ENCODE assay signal across 9 cellular contexts in genomic region chr17:59435238-59435637, GRCh38.
DNase-seq lines count a peak whose midpoint lies in the region; ATAC-seq and TF ChIP-seq lines count a peak whose summit lies in the region.
"Had no signal": no experiment of that assay in that cellular context is flagged by ENCODE, and none has a peak within 500 bp of the region (broad histone marks: within the 10 kb centered on the region; RNA-seq: fewer than 3 reads in every experiment).

No MANE protein-coding gene starts in this region.

- no peak for TF ChIP-seq POLR2A in GM18505 (IDR thresholded peaks at IDR 0.05; ENCODE audit: borderline replicate concordance, extremely low read depth, insufficient read depth, insufficient read length)

- ATAC-seq in left lobe of liver (peak; percentile 45), GM18505 (IDR thresholded peaks at IDR 0.05; ENCODE audit: unreplicated experiment) (no peak), HG02610 (IDR thresholded peaks at IDR 0.05; ENCODE audit: unreplicated experiment) (no peak)

- H3K4me3 ChIP-seq in AG10803 (ENCODE audit: low read length) (no peak overlapping the region), astrocyte of the cerebellum (ENCODE audit: low read depth, low read length) (no peak overlapping the region)
- H3K4me3 ChIP-seq: esophagus muscularis mucosa had no signal

- DNase-seq in AG10803 (ENCODE audit: low read depth) (peak; percentile 68), LHCN-M2 (ENCODE audit: low read depth) (peak; percentile 77), astrocyte of the cerebellum (ENCODE audit: low read depth) (peak; percentile 33), left lobe of liver (ENCODE audit: low spot score) (no peak), SKM-1 (lab: John Stamatoyannopoulos, UW; ENCODE audit: unreplicated experiment) (no peak)
- no peak for DNase-seq in activated CD8-positive, alpha-beta memory T cell treated with anti-CD3 and anti-CD28 coated beads for 24 hours

- TF ChIP-seq CTCF in AG10803 (conservative IDR thresholded peaks at IDR 0.05; ENCODE audit: low read length), result no peak
- TF ChIP-seq CTCF in astrocyte of the cerebellum (IDR thresholded peaks at IDR 0.05; ENCODE audit: low read depth, low read length, missing control alignments), result no peak

- in situ Hi-C loops in astrocyte of the cerebellum (cut with HindIII; ENCODE audit: low sequenced_read_pairs), result loop anchor here (10.0 kb wide), 1 partner anchor 60 kb away; no protein-coding TSS in a partner anchor

Comparison
In these comparisons a context has a peak if more than half of its experiments do, and no peak if none do; other contexts are left out.
1. DNase-seq: peak in AG10803 (single experiment), LHCN-M2 (single experiment) and astrocyte of the cerebellum (single experiment); none in left lobe of liver (single experiment), SKM-1 (single experiment) and activated CD8-positive, alpha-beta memory T cell treated with anti-CD3 and anti-CD28 coated beads for 24 hours (single experiment).